ENCODE assay signal across 8 cellular contexts in the genomic region with DNA sequence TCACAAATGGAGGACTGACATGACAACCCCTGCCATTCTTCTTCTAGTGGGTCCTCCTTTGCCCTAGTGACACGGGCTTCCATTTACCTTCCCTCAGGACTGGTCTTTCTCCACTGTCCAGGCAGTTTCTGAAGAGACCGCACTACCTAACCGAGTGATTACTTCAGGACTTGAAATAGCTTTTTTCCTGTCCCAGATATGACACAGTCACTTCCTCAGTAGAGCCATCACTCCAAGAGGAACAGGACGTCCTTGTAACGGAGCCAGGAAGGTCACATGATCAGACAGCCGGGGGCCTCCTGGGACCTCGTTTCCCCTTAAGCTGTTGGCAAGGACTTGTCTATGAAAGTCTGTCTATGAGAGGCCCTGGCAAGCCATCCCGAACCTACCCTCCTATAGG.
DNase-seq lines count a peak whose midpoint lies in the region; ATAC-seq and TF ChIP-seq lines count a peak whose summit lies in the region.

No MANE protein-coding gene starts in this region.

- peak overlapping the region; percentile 79 for H3K27ac ChIP-seq in parathyroid adenoma

- no peak overlapping the region for H3K4me3 ChIP-seq in parathyroid adenoma (ENCODE audit: low read depth, low read length)

- no peak for TF ChIP-seq CTCF in parathyroid adenoma (IDR thresholded peaks at IDR 0.05)

- no peaks in the 10 kb centered on the region for H3K36me3 ChIP-seq in parathyroid adenoma (ENCODE audit: control insufficient read depth, insufficient read depth, low read length)

- ATAC-seq in GM18867 (IDR thresholded peaks at IDR 0.05; ENCODE audit: unreplicated experiment) = no peak

- H3K9me3 ChIP-seq in parathyroid adenoma (ENCODE audit: control insufficient read depth, low read length) = no peaks in the 10 kb centered on the region

- H3K27me3 ChIP-seq in parathyroid adenoma (ENCODE audit: control insufficient read depth, insufficient read depth, low read length) = no peaks in the 10 kb centered on the region

- intact Hi-C loops in head of caudate nucleus (cut with DNase I) = no loop called here

- peak in 12 of 14 donors; percentile 5 to 75 (median 56) for DNase-seq in C1 segment of cervical spinal cord (lab: John Stamatoyannopoulos, UW)
- peak; percentile 63 for DNase-seq in SKM-1 (lab: John Stamatoyannopoulos, UW; ENCODE audit: unreplicated experiment)
- DNase-seq in head of caudate nucleus = peak in 40 of 42 donors; percentile 28 to 83 (median 61)
- no peak for DNase-seq in NCI-H2227 (lab: John Stamatoyannopoulos, UW; ENCODE audit: unreplicated experiment)
- no peak for DNase-seq in stimulated activated CD4-positive, alpha-beta T cell treated with anti-CD3 and anti-CD28 coated beads, Interleukin-2, amount 100 ng/mL, for 48 hours
- DNase-seq in A172 (ENCODE audit: low spot score) = no peak

- H3K9ac ChIP-seq in parathyroid adenoma = no peak overlapping the region

- H2AFZ ChIP-seq in parathyroid adenoma = peak overlapping the region; percentile 59

- H3K4me2 ChIP-seq in parathyroid adenoma (ENCODE audit: low read length) = peak overlapping the region; percentile 36

- H3K79me2 ChIP-seq in parathyroid adenoma = no peaks in the 10 kb centered on the region

- peaks cover 19% of the 10 kb centered on the region for H3K4me1 ChIP-seq in parathyroid adenoma

Comparison
In these comparisons a context has a peak if more than half of its experiments do, and no peak if none do; other contexts are left out.
1. DNase-seq: peak in C1 segment of cervical spinal cord (12 of 14), SKM-1 (single experiment) and head of caudate nucleus (40 of 42); none in NCI-H2227 (single experiment), stimulated activated CD4-positive, alpha-beta T cell treated with anti-CD3 and anti-CD28 coated beads, Interleukin-2, amount 100 ng/mL, for 48 hours (0 of 2) and A172 (single experiment).